Comparison of ENCODE assay signal across 13 cellular contexts in the genomic region with DNA sequence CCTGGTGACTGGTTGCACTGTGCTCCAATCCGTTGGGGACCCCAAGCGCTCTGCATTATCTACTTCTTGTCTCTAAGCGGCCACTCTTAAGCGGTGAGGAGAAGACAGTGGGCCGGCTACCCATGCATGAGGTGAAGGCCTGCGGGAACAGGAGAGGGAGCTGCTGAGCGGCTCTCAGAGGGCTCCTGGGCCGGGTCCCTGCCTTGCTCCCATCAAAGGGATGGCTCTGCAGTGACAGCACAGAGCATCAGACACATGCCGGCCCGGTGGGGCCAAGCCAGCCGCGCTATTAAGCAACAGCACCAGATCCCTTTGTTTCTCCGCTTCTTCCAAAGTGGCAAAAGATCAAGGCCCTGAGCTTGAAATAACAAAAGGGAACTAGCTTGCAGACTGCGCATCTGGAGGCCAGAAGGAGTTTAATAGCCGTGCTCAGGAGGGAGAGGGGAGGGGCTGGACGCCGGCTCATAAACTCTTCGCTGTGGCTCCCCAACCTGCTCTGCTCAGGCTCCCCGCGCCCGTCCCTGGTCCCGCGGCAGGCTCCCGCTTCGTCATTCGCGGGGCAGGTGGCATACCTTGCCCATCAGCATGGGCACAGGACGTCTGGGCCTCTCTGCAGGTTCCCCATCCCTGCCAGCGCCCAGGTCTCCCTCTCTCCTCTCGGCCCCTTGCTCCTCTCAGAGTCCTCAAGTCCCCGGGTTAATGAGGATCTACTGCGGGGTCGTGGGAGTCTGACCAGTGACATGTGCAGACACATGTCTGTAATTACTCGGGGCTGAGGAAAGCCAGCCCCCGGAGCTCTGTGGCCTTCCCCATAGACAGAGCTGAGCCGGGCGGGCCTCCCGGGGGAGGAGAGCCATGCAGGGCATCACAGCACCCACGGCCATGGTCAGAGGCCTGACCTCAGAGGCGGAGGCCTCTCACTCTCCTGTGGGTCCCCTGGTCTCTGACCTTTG.
A peak's percentile ranks its signal among the peaks of the same experiment; 100 is the strongest.
DNase-seq lines count a peak whose midpoint lies in the region; ATAC-seq and TF ChIP-seq lines count a peak whose summit lies in the region.
"Had no signal": no experiment of that assay in that cellular context is flagged by ENCODE, and none has a peak within 500 bp of the region (broad histone marks: within the 10 kb centered on the region; RNA-seq: fewer than 3 reads in every experiment).

No MANE protein-coding gene starts in this region.

- intact Hi-C loops in CD8-positive, alpha-beta T cell (cut with DNase I, micrococcal nuclease), result no loop called here

- no peak overlapping the region for H3K27ac Mint-ChIP-seq in neural progenitor cell
- H3K27ac Mint-ChIP-seq in CD8-positive, alpha-beta T cell, result no peak overlapping the region
- H3K27ac Mint-ChIP-seq: IgD-negative memory B cell had no signal

- no peak for ATAC-seq in CD8-positive, alpha-beta T cell
- ATAC-seq in GM21576 (IDR thresholded peaks at IDR 0.05; ENCODE audit: unreplicated experiment), result no peak

- H3K79me2 ChIP-seq in neural progenitor cell (ENCODE audit: low read depth), result no peaks in the 10 kb centered on the region

- CTCF ChIA-PET in CD8-positive, alpha-beta T cell (lab: Charles Lee), result no interaction called here

- H3K4me1 Mint-ChIP-seq in neural progenitor cell, result peaks cover 21% of the 10 kb centered on the region
- H3K4me1 Mint-ChIP-seq in CD8-positive, alpha-beta T cell (ENCODE audit: low read depth), result no peaks in the 10 kb centered on the region

- H3K4me2 ChIP-seq in BLaER1 (peak overlapping the region; percentile 95), neural progenitor cell (no peak overlapping the region)

- H2AFZ ChIP-seq in neural progenitor cell (replicated peaks), result no peak overlapping the region

- H3K9me3 Mint-ChIP-seq in neural progenitor cell, result peaks cover 4% of the 10 kb centered on the region
- no peaks in the 10 kb centered on the region for H3K9me3 Mint-ChIP-seq in CD8-positive, alpha-beta T cell

- H4K20me1 ChIP-seq in BLaER1, result no peaks in the 10 kb centered on the region
- no peaks in the 10 kb centered on the region for H4K20me1 ChIP-seq in neural progenitor cell (ENCODE audit: low read depth)

- H3K4me3 ChIP-seq in BLaER1 (no peak overlapping the region), neural progenitor cell (no peak overlapping the region)
- no peak overlapping the region for H3K4me3 ChIP-seq in CD8-positive, alpha-beta T cell (ENCODE audit: low read depth, low read length)
- H3K4me3 ChIP-seq: pancreas had no signal

- POLR2A ChIA-PET in CD8-positive, alpha-beta T cell (lab: Charles Lee), result no interaction called here

- H3K9ac ChIP-seq in BLaER1 (no peak overlapping the region), neural progenitor cell (no peak overlapping the region)

- H3K9me3 ChIP-seq in BLaER1 (peaks cover 31% of the 10 kb centered on the region), neural progenitor cell (ENCODE audit: low read depth) (no peaks in the 10 kb centered on the region)
- no peaks in the 10 kb centered on the region for H3K9me3 ChIP-seq in CD8-positive, alpha-beta T cell (ENCODE audit: low read length)
- H3K9me3 ChIP-seq: pancreas had no signal

- no peak overlapping the region for H3K4me3 Mint-ChIP-seq in neural progenitor cell
- H3K4me3 Mint-ChIP-seq in CD8-positive, alpha-beta T cell, result no peak overlapping the region
- H3K4me3 Mint-ChIP-seq: IgD-negative memory B cell had no signal

- H3K4me1 ChIP-seq in BLaER1, result peaks cover 71% of the 10 kb centered on the region
- H3K4me1 ChIP-seq in neural progenitor cell, result peaks cover 15% of the 10 kb centered on the region
- H3K4me1 ChIP-seq in CD8-positive, alpha-beta T cell (ENCODE audit: insufficient read depth, low read length), result no peaks in the 10 kb centered on the region
- H3K4me1 ChIP-seq: pancreas had no signal

- peak; percentile 45 for DNase-seq in NCI-H524 treated with DMSO at 0.1 percent for 48 hours (lab: John Stamatoyannopoulos, UW)
- DNase-seq in fibroblast of gingiva (ENCODE audit: low read depth), result peak; percentile 95
- peak; percentile 72 for DNase-seq in neural progenitor cell (ENCODE audit: low spot score)
- no peak for DNase-seq in DMS153 (lab: John Stamatoyannopoulos, UW)
- DNase-seq in CD8-positive, alpha-beta T cell, result no peak
- no peak for DNase-seq in OCI-M2 (lab: John Stamatoyannopoulos, UW; ENCODE audit: unreplicated experiment)
- DNase-seq: activated naive CD4-positive, alpha-beta T cell; head of caudate nucleus; NCI-H774 had no signal

- no peaks in the 10 kb centered on the region for H3K27me3 Mint-ChIP-seq in neural progenitor cell (ENCODE audit: insufficient read depth, low read depth)
- H3K27me3 Mint-ChIP-seq in CD8-positive, alpha-beta T cell (ENCODE audit: low read depth), result peaks cover 7% of the 10 kb centered on the region

- H3K27ac ChIP-seq in BLaER1 (peak overlapping the region; percentile 60), neural progenitor cell (no peak overlapping the region)
- H3K27ac ChIP-seq in CD8-positive, alpha-beta T cell (ENCODE audit: low read depth, low read length), result no peak overlapping the region
- H3K27ac ChIP-seq: pancreas had no signal

- H3K36me3 ChIP-seq in BLaER1 (no peaks in the 10 kb centered on the region), neural progenitor cell (no peaks in the 10 kb centered on the region)
- H3K36me3 ChIP-seq in CD8-positive, alpha-beta T cell (ENCODE audit: insufficient read depth, low read length), result no peaks in the 10 kb centered on the region
- H3K36me3 ChIP-seq: pancreas had no signal

- no peaks in the 10 kb centered on the region for H3F3A ChIP-seq in neural progenitor cell (ENCODE audit: low read depth)

- H3K36me3 Mint-ChIP-seq in neural progenitor cell, result peaks cover 2% of the 10 kb centered on the region
- H3K36me3 Mint-ChIP-seq in CD8-positive, alpha-beta T cell, result no peaks in the 10 kb centered on the region

- H3K27me3 ChIP-seq in BLaER1 (no peaks in the 10 kb centered on the region), neural progenitor cell (no peaks in the 10 kb centered on the region)
- H3K27me3 ChIP-seq in CD8-positive, alpha-beta T cell (ENCODE audit: insufficient read depth, low read length), result no peaks in the 10 kb centered on the region
- H3K27me3 ChIP-seq: pancreas had no signal

- peak; percentile 49 for TF ChIP-seq CTCF in neural progenitor cell (IDR thresholded peaks at IDR 0.05)
- no peak for TF ChIP-seq CTCF in CD8-positive, alpha-beta T cell (IDR thresholded peaks at IDR 0.05)

Comparison
In these comparisons a context has a peak if more than half of its experiments do, and no peak if none do; other contexts are left out.
1. DNase-seq: peak in NCI-H524 treated with DMSO at 0.1 percent for 48 hours (single experiment), fibroblast of gingiva (single experiment) and neural progenitor cell (single experiment); none in DMS153 (single experiment), CD8-positive, alpha-beta T cell (0 of 7) and OCI-M2 (single experiment).